Comparison of ENCODE assay signal across 7 cellular contexts in genomic region chr19:58326501-58326913, GRCh38. TPM values are rescaled to one million over a fixed set of nuclear protein-coding genes. Genes with fewer than 3 reads are reported as not detected.
DNase-seq lines count a peak whose midpoint lies in the region; ATAC-seq and TF ChIP-seq lines count a peak whose summit lies in the region.
"Had no signal": no experiment of that assay in that cellular context is flagged by ENCODE, and none has a peak within 500 bp of the region (broad histone marks: within the 10 kb centered on the region; RNA-seq: fewer than 3 reads in every experiment).

No MANE protein-coding gene starts in this region.

- no peaks in the 10 kb centered on the region for H3K27me3 ChIP-seq in iPS DF 6.9 (ENCODE audit: control insufficient read depth, insufficient read depth, low read length)
- no peaks in the 10 kb centered on the region for H3K27me3 ChIP-seq in upper lobe of left lung

- WGBS in iPS DF 6.9 (ENCODE audit: insufficient coverage, insufficient read length), result no CpG with 5 or more reads among the region's 9 CpGs
- 1 to 8% methylated on average over 9 of the region's 9 CpGs for WGBS in upper lobe of left lung, 2 donors

- no peak for TF ChIP-seq CTCF in upper lobe of left lung (IDR thresholded peaks at IDR 0.05)

- DNase-seq in activated naive CD8-positive, alpha-beta T cell treated with anti-CD3 and anti-CD28 coated beads, Interleukin-2, amount 10 ng/mL, durations not matched to agents 7 days and 5 days, result no peak
- no peak for DNase-seq in activated naive CD8-positive, alpha-beta T cell treated with anti-CD3 and anti-CD28 coated beads for 36 hours
- DNase-seq in iPS DF 6.9 (ENCODE audit: low read depth, low spot score), result no peak
- no peak for DNase-seq in upper lobe of left lung
- DNase-seq in DMS79 (lab: John Stamatoyannopoulos, UW), result no peak

- no peak overlapping the region for H3K27ac Mint-ChIP-seq in activated naive CD8-positive, alpha-beta T cell treated with anti-CD3 and anti-CD28 coated beads, Interleukin-2, amount 10 ng/mL, durations not matched to agents 7 days and 5 days
- no peak overlapping the region for H3K27ac Mint-ChIP-seq in activated naive CD8-positive, alpha-beta T cell treated with anti-CD3 and anti-CD28 coated beads for 36 hours
- H3K27ac Mint-ChIP-seq: brain had no signal

- H3K27me3 Mint-ChIP-seq in activated naive CD8-positive, alpha-beta T cell treated with anti-CD3 and anti-CD28 coated beads, Interleukin-2, amount 10 ng/mL, durations not matched to agents 7 days and 5 days, result no peaks in the 10 kb centered on the region
- no peaks in the 10 kb centered on the region for H3K27me3 Mint-ChIP-seq in activated naive CD8-positive, alpha-beta T cell treated with anti-CD3 and anti-CD28 coated beads for 36 hours
- H3K27me3 Mint-ChIP-seq: brain had no signal

- H3K36me3 ChIP-seq in iPS DF 6.9 (ENCODE audit: control insufficient read depth, insufficient read depth, low read length), result no peaks in the 10 kb centered on the region
- H3K36me3 ChIP-seq in upper lobe of left lung, result peaks cover 0 to 6% (median 0%) of the 10 kb centered on the region in 4 donors

- TF ChIP-seq EP300 in upper lobe of left lung (IDR thresholded peaks at IDR 0.05), result no peak

- H3K9me3 Mint-ChIP-seq in activated naive CD8-positive, alpha-beta T cell treated with anti-CD3 and anti-CD28 coated beads, Interleukin-2, amount 10 ng/mL, durations not matched to agents 7 days and 5 days, result no peaks in the 10 kb centered on the region
- no peaks in the 10 kb centered on the region for H3K9me3 Mint-ChIP-seq in activated naive CD8-positive, alpha-beta T cell treated with anti-CD3 and anti-CD28 coated beads for 36 hours
- H3K9me3 Mint-ChIP-seq: brain had no signal

- H3K4me1 Mint-ChIP-seq in activated naive CD8-positive, alpha-beta T cell treated with anti-CD3 and anti-CD28 coated beads, Interleukin-2, amount 10 ng/mL, durations not matched to agents 7 days and 5 days, result peaks cover 7% of the 10 kb centered on the region
- no peaks in the 10 kb centered on the region for H3K4me1 Mint-ChIP-seq in activated naive CD8-positive, alpha-beta T cell treated with anti-CD3 and anti-CD28 coated beads for 36 hours

- no peak overlapping the region for H3K4me3 Mint-ChIP-seq in activated naive CD8-positive, alpha-beta T cell treated with anti-CD3 and anti-CD28 coated beads, Interleukin-2, amount 10 ng/mL, durations not matched to agents 7 days and 5 days
- no peak overlapping the region for H3K4me3 Mint-ChIP-seq in activated naive CD8-positive, alpha-beta T cell treated with anti-CD3 and anti-CD28 coated beads for 36 hours
- H3K4me3 Mint-ChIP-seq: brain had no signal

- H3K36me3 Mint-ChIP-seq in activated naive CD8-positive, alpha-beta T cell treated with anti-CD3 and anti-CD28 coated beads, Interleukin-2, amount 10 ng/mL, durations not matched to agents 7 days and 5 days, result peaks cover 3% of the 10 kb centered on the region
- H3K36me3 Mint-ChIP-seq in activated naive CD8-positive, alpha-beta T cell treated with anti-CD3 and anti-CD28 coated beads for 36 hours, result peaks cover 8% of the 10 kb centered on the region

- POLR2A ChIA-PET in activated naive CD8-positive, alpha-beta T cell treated with anti-CD3 and anti-CD28 coated beads, Interleukin-2, amount 10 ng/mL, durations not matched to agents 7 days and 5 days (lab: Charles Lee), result interaction anchor here (0.6 to 1.6 kb wide), 13 partner anchors 20 to 507 kb away, joined by 3 to 17 read pairs (median 6); partner anchors contain the start of genes ZNF132, ZNF274, ZNF497 and ZNF8

- H3K9me3 ChIP-seq in iPS DF 6.9 (ENCODE audit: control insufficient read depth, insufficient read depth, low read length) (no peaks in the 10 kb centered on the region), upper lobe of left lung (no peaks in the 10 kb centered on the region)

- H3K4me1 ChIP-seq in iPS DF 6.9 (ENCODE audit: control insufficient read depth, insufficient read depth, low read length) (no peaks in the 10 kb centered on the region), upper lobe of left lung (peaks cover 18 to 32% (median 21%) of the 10 kb centered on the region in 4 donors)

- H3K27ac ChIP-seq in iPS DF 6.9 (ENCODE audit: low read length), result no peak overlapping the region
- peak overlapping the region; percentile 83 to 96 (median 92) for H3K27ac ChIP-seq in upper lobe of left lung

- TF ChIP-seq POLR2A in upper lobe of left lung (IDR thresholded peaks at IDR 0.05), result no peak

- peak; percentile 55 for ATAC-seq in activated naive CD8-positive, alpha-beta T cell treated with anti-CD3 and anti-CD28 coated beads, Interleukin-2, amount 10 ng/mL, durations not matched to agents 7 days and 5 days (ENCODE audit: low read depth)
- ATAC-seq in upper lobe of left lung (ENCODE audit: low FRiP score in 2 of 2), result no peak
- ATAC-seq in GM19452 (IDR thresholded peaks at IDR 0.05; ENCODE audit: unreplicated experiment), result no peak

- peak overlapping the region; percentile 84; the same call in 1 of the 2 replicates for H3K4me3 ChIP-seq in iPS DF 6.9 (ENCODE audit: low read length)
- H3K4me3 ChIP-seq in upper lobe of left lung, result peak overlapping the region; percentile 66 to 89 (median 80)

RNA-seq across cellular contexts. Expression of gene ZSCAN22, which starts 0.3 kb away (rescaled TPM):
- total RNA-seq in activated naive CD8-positive, alpha-beta T cell treated with anti-CD3 and anti-CD28 coated beads, Interleukin-2, amount 10 ng/mL, durations not matched to agents 7 days and 5 days, result 1 to 10 TPM; 6.3 TPM
- 1 to 10 TPM; 2.8 to 3.2 TPM for total RNA-seq in activated naive CD8-positive, alpha-beta T cell treated with anti-CD3 and anti-CD28 coated beads for 36 hours
- 1 to 10 TPM; 1.8 to 6.3 (median 3.7) TPM for total RNA-seq in upper lobe of left lung

RNA-seq across cellular contexts. Expression of gene ERVK3-1, which starts 21.3 kb away (rescaled TPM):
- total RNA-seq in activated naive CD8-positive, alpha-beta T cell treated with anti-CD3 and anti-CD28 coated beads, Interleukin-2, amount 10 ng/mL, durations not matched to agents 7 days and 5 days, result 10 to 100 TPM; 74.5 to 76.3 TPM
- total RNA-seq in activated naive CD8-positive, alpha-beta T cell treated with anti-CD3 and anti-CD28 coated beads for 36 hours, result 10 to 100 TPM; 79.5 to 82.7 TPM
- total RNA-seq in upper lobe of left lung, result 10 to 100 TPM; 24.3 to 50.5 (median 37.0) TPM

RNA-seq across cellular contexts. Expression of gene A1BG, which starts 26.8 kb away (rescaled TPM):
- 10 to 100 TPM; 21.0 to 22.8 TPM for total RNA-seq in activated naive CD8-positive, alpha-beta T cell treated with anti-CD3 and anti-CD28 coated beads, Interleukin-2, amount 10 ng/mL, durations not matched to agents 7 days and 5 days
- 10 to 100 TPM; 18.7 to 23.2 TPM for total RNA-seq in activated naive CD8-positive, alpha-beta T cell treated with anti-CD3 and anti-CD28 coated beads for 36 hours
- 10 to 100 TPM in 5 of 6 donors, 1 to 10 TPM in 1; 8.4 to 26.6 (median 16.4) TPM for total RNA-seq in upper lobe of left lung

RNA-seq across cellular contexts. Expression of gene ZNF497, which starts 36.0 kb away (rescaled TPM):
- 1 to 10 TPM; 1.7 to 2.1 TPM for total RNA-seq in activated naive CD8-positive, alpha-beta T cell treated with anti-CD3 and anti-CD28 coated beads, Interleukin-2, amount 10 ng/mL, durations not matched to agents 7 days and 5 days
- total RNA-seq in activated naive CD8-positive, alpha-beta T cell treated with anti-CD3 and anti-CD28 coated beads for 36 hours, result 1 to 10 TPM; 1.5 to 1.7 TPM
- 10 to 100 TPM in 1 of 6 donors, 1 to 10 TPM in 5; 1.5 to 15.7 (median 4.0) TPM for total RNA-seq in upper lobe of left lung

RNA-seq across cellular contexts. Expression of gene ZNF8, which starts 47.8 kb away (rescaled TPM):
- 1 to 10 TPM; 8.6 to 8.9 TPM for total RNA-seq in activated naive CD8-positive, alpha-beta T cell treated with anti-CD3 and anti-CD28 coated beads, Interleukin-2, amount 10 ng/mL, durations not matched to agents 7 days and 5 days
- 1 to 10 TPM; 4.1 to 4.3 TPM for total RNA-seq in activated naive CD8-positive, alpha-beta T cell treated with anti-CD3 and anti-CD28 coated beads for 36 hours
- 10 to 100 TPM in 1 of 6 donors, 1 to 10 TPM in 5; 4.5 to 13.6 (median 7.1) TPM for total RNA-seq in upper lobe of left lung
